8 cellular contexts compared by ENCODE assay signal in genomic region chr5:159915913-159916840, GRCh38. TPM values are rescaled to one million over a fixed set of nuclear protein-coding genes. Genes with fewer than 3 reads are reported as not detected.
DNase-seq lines count a peak whose midpoint lies in the region; ATAC-seq and TF ChIP-seq lines count a peak whose summit lies in the region.

TSS of gene ADRA1B (plus strand) at chr5:159916482. CDS start at chr5:159916906, 424 bp downstream.

- no peaks in the 10 kb centered on the region for H3K9me3 Mint-ChIP-seq in activated T-cell treated with anti-CD3 and anti-CD28 coated beads, Interleukin-2, amount 50 U/mL, for 4 hours
- no peaks in the 10 kb centered on the region for H3K9me3 Mint-ChIP-seq in nephron

- peaks cover 45% of the 10 kb centered on the region for H3K27me3 Mint-ChIP-seq in activated T-cell treated with anti-CD3 and anti-CD28 coated beads, Interleukin-2, amount 50 U/mL, for 4 hours (ENCODE audit: low read depth)
- peaks cover 68% of the 10 kb centered on the region for H3K27me3 Mint-ChIP-seq in nephron (ENCODE audit: low read depth)

- peak; percentile 66 for DNase-seq in CD1c-positive myeloid dendritic cell (ENCODE audit: extremely low spot score)
- peak; percentile 37 for DNase-seq in NCI-H446 treated with DMSO at 0.1 percent for 48 hours (lab: John Stamatoyannopoulos, UW)
- peak; percentile 35 for DNase-seq in activated T-cell treated with anti-CD3 and anti-CD28 coated beads, Interleukin-2, amount 50 U/mL, for 4 hours
- peak; percentile 51 for DNase-seq in fibroblast of peridontal ligament (ENCODE audit: extremely low read depth)

- no peaks in the 10 kb centered on the region for H3K9me3 ChIP-seq in subcutaneous abdominal adipose tissue (ENCODE audit: control insufficient read depth in 5 of 5, low read length in 5 of 5)

- no peak within 1 kb of the TSS for H3K27ac ChIP-seq in subcutaneous abdominal adipose tissue (ENCODE audit: low read depth, low read length)

- H3K4me3 Mint-ChIP-seq in activated T-cell treated with anti-CD3 and anti-CD28 coated beads, Interleukin-2, amount 50 U/mL, for 4 hours, result peak within 1 kb of the TSS; percentile 55
- peak within 1 kb of the TSS; percentile 79 to 86 (median 85) for H3K4me3 Mint-ChIP-seq in nephron

- peaks cover 0 to 11% (median 8%) of the 10 kb centered on the region in 5 donors for H3K27me3 ChIP-seq in subcutaneous abdominal adipose tissue (ENCODE audit: control insufficient read depth in 5 of 5, insufficient read depth in 4 of 5, low read length in 5 of 5)

- TF ChIP-seq CTCF in nephron (IDR thresholded peaks at IDR 0.05; ENCODE audit: unreplicated experiment in 3 of 3), result peak; percentile 55 to 67 (median 66)

- peak within 1 kb of the TSS in 1 of 5 donors; percentile 8 for H3K9ac ChIP-seq in subcutaneous abdominal adipose tissue (ENCODE audit: low read length in 5 of 5)

- peaks cover 11% of the 10 kb centered on the region for H3K4me1 Mint-ChIP-seq in activated T-cell treated with anti-CD3 and anti-CD28 coated beads, Interleukin-2, amount 50 U/mL, for 4 hours (ENCODE audit: low read depth)
- peaks cover 44% of the 10 kb centered on the region for H3K4me1 Mint-ChIP-seq in nephron

- no peaks in the 10 kb centered on the region for H3K36me3 ChIP-seq in subcutaneous abdominal adipose tissue (ENCODE audit: control insufficient read depth in 5 of 5, insufficient read depth in 5 of 5, low read length in 5 of 5)

- H3K27ac Mint-ChIP-seq in nephron, result peak within 1 kb of the TSS in 1 of 3 experiments; percentile 21

- peak within 1 kb of the TSS; percentile 41 to 55 (median 49) for H3K4me3 ChIP-seq in subcutaneous abdominal adipose tissue (ENCODE audit: low read depth in 1 of 5, low read length in 5 of 5)

- H3K36me3 Mint-ChIP-seq in activated T-cell treated with anti-CD3 and anti-CD28 coated beads, Interleukin-2, amount 50 U/mL, for 4 hours (ENCODE audit: insufficient read depth), result no peaks in the 10 kb centered on the region
- H3K36me3 Mint-ChIP-seq in nephron (ENCODE audit: low read depth), result no peaks in the 10 kb centered on the region

- peaks cover 5 to 46% (median 35%) of the 10 kb centered on the region in 5 donors for H3K4me1 ChIP-seq in subcutaneous abdominal adipose tissue (ENCODE audit: control insufficient read depth in 5 of 5, insufficient read depth in 5 of 5, low read length in 5 of 5)

- ATAC-seq in GM21529 (IDR thresholded peaks at IDR 0.05; ENCODE audit: unreplicated experiment) (peak; percentile 74), GM21515 (IDR thresholded peaks at IDR 0.05; ENCODE audit: unreplicated experiment) (no peak)
- peak; percentile 93 to 97 for ATAC-seq in activated T-cell treated with anti-CD3 and anti-CD28 coated beads, Interleukin-2, amount 50 U/mL, for 4 hours

RNA-seq across cellular contexts. Expression of gene ADRA1B, which starts in this region (rescaled TPM):
- total RNA-seq in activated T-cell treated with anti-CD3 and anti-CD28 coated beads, Interleukin-2, amount 50 U/mL, for 4 hours, result under 1 TPM; 0.43 to 0.71 (median 0.49) TPM

Comparison
In these comparisons a context has a peak if more than half of its experiments do, and no peak if none do; other contexts are left out.
1. Peak in DNase-seq and ATAC-seq in activated T-cell treated with anti-CD3 and anti-CD28 coated beads, Interleukin-2, amount 50 U/mL, for 4 hours; RNA of the gene not detected or under 1 TPM.